8 cellular contexts compared by ENCODE assay signal in the genomic region with DNA sequence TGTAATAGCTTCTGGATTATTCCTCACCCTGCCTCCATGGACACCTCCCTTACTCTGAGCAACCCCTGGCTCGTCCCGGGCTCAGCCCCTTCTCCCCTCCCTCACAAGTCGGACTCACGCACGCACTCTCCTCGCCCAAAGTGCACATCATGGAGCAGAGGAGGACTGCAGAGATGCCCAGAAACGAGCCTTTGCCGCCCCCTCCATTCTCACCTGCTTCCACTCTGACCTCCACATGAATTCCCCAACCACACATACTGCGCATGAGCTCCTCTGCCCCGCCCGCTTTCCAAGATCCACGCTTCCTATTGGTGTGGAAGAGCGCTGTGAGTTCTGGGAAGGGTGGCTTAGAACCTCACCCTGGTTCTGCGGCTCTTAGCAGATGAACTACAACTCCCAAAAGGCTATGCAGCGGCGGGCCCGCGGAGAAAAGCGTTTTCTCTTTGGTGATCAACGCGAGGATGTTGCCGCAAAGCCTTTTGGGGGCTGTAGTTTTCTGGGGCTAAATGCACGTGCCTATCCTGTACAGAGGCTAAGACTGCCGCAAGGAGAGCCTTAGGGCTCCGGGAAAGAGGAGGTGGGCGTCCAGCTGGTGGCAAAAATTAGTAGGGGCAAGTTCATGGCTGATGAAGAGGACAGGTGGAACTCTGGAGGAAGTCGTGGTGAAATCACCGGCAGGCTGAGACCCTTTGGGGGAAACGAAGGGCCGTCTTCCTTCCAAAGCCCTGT. TPM values are rescaled to one million over a fixed set of nuclear protein-coding genes. Genes with fewer than 3 reads are reported as not detected.
DNase-seq lines count a peak whose midpoint lies in the region; ATAC-seq and TF ChIP-seq lines count a peak whose summit lies in the region.

TSS of gene PHB1 (minus strand) at position 261 of the 729 bp plus-strand sequence. CDS start 1,618 bp downstream, outside the sequence.

- H4K20me1 ChIP-seq in PC-3 (ENCODE audit: low read length), result no peaks in the 10 kb centered on the region

- H3K4me3 ChIP-seq in PC-3 (ENCODE audit: low read length) (peak within 1 kb of the TSS; percentile 89), epithelial cell of proximal tubule (ENCODE audit: low read depth, low read length) (peak within 1 kb of the TSS; percentile 100), mucosa of rectum (ENCODE audit: low read length in 2 of 2) (peak within 1 kb of the TSS; percentile 98 to 100)

- CTCF ChIA-PET in PC-3 (lab: Charles Lee), result interaction anchor here (0.5 to 1.3 kb wide), 4 partner anchors 142 to 278 kb away, joined by 3 to 6 read pairs (median 4); no protein-coding TSS in a partner anchor

- H3K27ac ChIP-seq in PC-3 (ENCODE audit: low read length) (peak within 1 kb of the TSS; percentile 2; the same call in 1 of the 2 replicates), mucosa of rectum (ENCODE audit: low read depth in 2 of 2, low read length in 2 of 2) (peak within 1 kb of the TSS; percentile 49 to 68)

- TF ChIP-seq CTCF in PC-3 (conservative IDR thresholded peaks at IDR 0.05; ENCODE audit: low read depth, low read length), result no peak
- TF ChIP-seq CTCF in epithelial cell of proximal tubule (conservative IDR thresholded peaks at IDR 0.05; ENCODE audit: low read depth, low read length), result no peak

- H3K79me2 ChIP-seq in PC-3 (ENCODE audit: low read length), result peaks cover 33% of the 10 kb centered on the region

- POLR2A ChIA-PET in PC-3 (lab: Charles Lee; ENCODE audit: unreplicated experiment), result interaction anchor here (0.6 to 1.0 kb wide), 4 partner anchors 20 to 349 kb away, joined by 3 to 14 read pairs (median 10); partner anchors contain the start of gene FAM117A

- peak; percentile 97 for ATAC-seq in GM21576 (IDR thresholded peaks at IDR 0.05; ENCODE audit: unreplicated experiment)
- ATAC-seq in PC-3, result peak; percentile 99

- intact Hi-C loops in PC-3 (cut with micrococcal nuclease), result loop anchor here (1.0 kb wide), 1 partner anchor 375 kb away; no protein-coding TSS in a partner anchor

- no peak for TF ChIP-seq RAD21 in Ishikawa (IDR thresholded peaks at IDR 0.05; ENCODE audit: low read depth)

- TF ChIP-seq EP300 in Ishikawa (IDR thresholded peaks at IDR 0.05; ENCODE audit: borderline replicate concordance), result no peak; the same call in 1 of the 2 replicates

- H3K4me2 ChIP-seq in PC-3 (ENCODE audit: low read length), result peak within 1 kb of the TSS; percentile 98

- H2AFZ ChIP-seq in PC-3 (ENCODE audit: low read length), result peak within 1 kb of the TSS; percentile 88

- no peaks in the 10 kb centered on the region for H3K9me2 ChIP-seq in PC-3 (replicated peaks; ENCODE audit: low read length)

- no peaks in the 10 kb centered on the region for H3F3A ChIP-seq in PC-3 (ENCODE audit: low read length, unreplicated experiment)

- DNase-seq in DMS114 treated with DMSO at 0.1 percent for 48 hours (lab: John Stamatoyannopoulos, UW; ENCODE audit: unreplicated experiment) (peak; percentile 98), PC-3 (peak; percentile 100), activated T-cell treated with anti-CD3 and anti-CD28 coated beads for 48 hours (ENCODE audit: low read depth) (peak; percentile 91), epithelial cell of proximal tubule (ENCODE audit: low read depth) (peak; percentile 88)
- peak; percentile 95 for DNase-seq in stimulated activated CD8-positive, alpha-beta memory T cell treated with anti-CD3 and anti-CD28 coated beads, Interleukin-4, amount 100 ng/mL, for 48 hours

- H3K9ac ChIP-seq in PC-3 (ENCODE audit: low read length), result peak within 1 kb of the TSS; percentile 91
- H3K9ac ChIP-seq in mucosa of rectum (ENCODE audit: low read depth in 1 of 2, low read length in 2 of 2), result peak within 1 kb of the TSS; percentile 91 to 93

- no TSS peak for BruUV-seq in PC-3 (replicated peaks; lab: Mats Ljungman, UMichigan)

- H3K9me3 ChIP-seq in PC-3 (ENCODE audit: low read length), result no peaks in the 10 kb centered on the region
- no peaks in the 10 kb centered on the region for H3K9me3 ChIP-seq in mucosa of rectum (ENCODE audit: control insufficient read depth in 2 of 2, low read length in 2 of 2)

- H3K4me1 ChIP-seq in PC-3 (ENCODE audit: insufficient read depth, low read length), result peaks cover 14% of the 10 kb centered on the region
- H3K4me1 ChIP-seq in mucosa of rectum (ENCODE audit: control insufficient read depth in 2 of 2, insufficient read depth in 2 of 2, low read length in 2 of 2), result peaks cover 13 to 18% of the 10 kb centered on the region in 2 donors

- peaks cover 31% of the 10 kb centered on the region for H3K36me3 ChIP-seq in PC-3 (ENCODE audit: low read depth, low read length)
- H3K36me3 ChIP-seq in mucosa of rectum (ENCODE audit: control insufficient read depth in 2 of 2, insufficient read depth in 2 of 2, low read length in 2 of 2), result peaks cover 27 to 32% of the 10 kb centered on the region in 2 donors

- no peaks in the 10 kb centered on the region for H3K27me3 ChIP-seq in PC-3 (ENCODE audit: low read length)
- H3K27me3 ChIP-seq in mucosa of rectum (ENCODE audit: control insufficient read depth in 2 of 2, insufficient read depth in 2 of 2, low read length in 2 of 2), result no peaks in the 10 kb centered on the region

TF ChIP-seq in Ishikawa, 13 proteins besides CTCF, POLR2A, EP300 and RAD21:
- TF ChIP-seq TEAD4 (IDR thresholded peaks at IDR 0.05), result peak; percentile 34; the same call in 1 of the 2 replicates
- no peak for TF ChIP-seq EGR1 (IDR thresholded peaks at IDR 0.05)
- TF ChIP-seq TCF12 (IDR thresholded peaks at IDR 0.05; ENCODE audit: low read depth), result peak; percentile 68; the same call in 1 of the 2 replicates
- no peak for TF ChIP-seq ZBTB7A (IDR thresholded peaks at IDR 0.05; ENCODE audit: low read depth)
- TF ChIP-seq CEBPB (IDR thresholded peaks at IDR 0.05), result no peak; the same call in 1 of the 2 replicates
- TF ChIP-seq, protein P1, sequence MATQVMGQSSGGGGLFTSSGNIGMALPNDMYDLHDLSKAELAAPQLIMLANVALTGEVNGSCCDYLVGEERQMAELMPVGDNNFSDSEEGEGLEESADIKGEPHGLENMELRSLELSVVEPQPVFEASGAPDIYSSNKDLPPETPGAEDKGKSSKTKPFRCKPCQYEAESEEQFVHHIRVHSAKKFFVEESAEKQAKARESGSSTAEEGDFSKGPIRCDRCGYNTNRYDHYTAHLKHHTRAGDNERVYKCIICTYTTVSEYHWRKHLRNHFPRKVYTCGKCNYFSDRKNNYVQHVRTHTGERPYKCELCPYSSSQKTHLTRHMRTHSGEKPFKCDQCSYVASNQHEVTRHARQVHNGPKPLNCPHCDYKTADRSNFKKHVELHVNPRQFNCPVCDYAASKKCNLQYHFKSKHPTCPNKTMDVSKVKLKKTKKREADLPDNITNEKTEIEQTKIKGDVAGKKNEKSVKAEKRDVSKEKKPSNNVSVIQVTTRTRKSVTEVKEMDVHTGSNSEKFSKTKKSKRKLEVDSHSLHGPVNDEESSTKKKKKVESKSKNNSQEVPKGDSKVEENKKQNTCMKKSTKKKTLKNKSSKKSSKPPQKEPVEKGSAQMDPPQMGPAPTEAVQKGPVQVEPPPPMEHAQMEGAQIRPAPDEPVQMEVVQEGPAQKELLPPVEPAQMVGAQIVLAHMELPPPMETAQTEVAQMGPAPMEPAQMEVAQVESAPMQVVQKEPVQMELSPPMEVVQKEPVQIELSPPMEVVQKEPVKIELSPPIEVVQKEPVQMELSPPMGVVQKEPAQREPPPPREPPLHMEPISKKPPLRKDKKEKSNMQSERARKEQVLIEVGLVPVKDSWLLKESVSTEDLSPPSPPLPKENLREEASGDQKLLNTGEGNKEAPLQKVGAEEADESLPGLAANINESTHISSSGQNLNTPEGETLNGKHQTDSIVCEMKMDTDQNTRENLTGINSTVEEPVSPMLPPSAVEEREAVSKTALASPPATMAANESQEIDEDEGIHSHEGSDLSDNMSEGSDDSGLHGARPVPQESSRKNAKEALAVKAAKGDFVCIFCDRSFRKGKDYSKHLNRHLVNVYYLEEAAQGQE (IDR thresholded peaks at IDR 0.05; ENCODE audit: low read depth), result no peak
- TF ChIP-seq FOXM1 (IDR thresholded peaks at IDR 0.05; ENCODE audit: borderline replicate concordance, low read depth), result no peak
- TF ChIP-seq, protein P2, sequence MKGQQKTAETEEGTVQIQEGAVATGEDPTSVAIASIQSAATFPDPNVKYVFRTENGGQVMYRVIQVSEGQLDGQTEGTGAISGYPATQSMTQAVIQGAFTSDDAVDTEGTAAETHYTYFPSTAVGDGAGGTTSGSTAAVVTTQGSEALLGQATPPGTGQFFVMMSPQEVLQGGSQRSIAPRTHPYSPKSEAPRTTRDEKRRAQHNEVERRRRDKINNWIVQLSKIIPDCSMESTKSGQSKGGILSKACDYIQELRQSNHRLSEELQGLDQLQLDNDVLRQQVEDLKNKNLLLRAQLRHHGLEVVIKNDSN (IDR thresholded peaks at IDR 0.05), result peak; percentile 45
- TF ChIP-seq NFIC (IDR thresholded peaks at IDR 0.05), result no peak
- no peak; the same call in 1 of the 2 replicates for TF ChIP-seq YY1 (IDR thresholded peaks at IDR 0.05; ENCODE audit: low read depth)
- peak; percentile 68; the same call in 1 of the 2 replicates for TF ChIP-seq CREB1 (IDR thresholded peaks at IDR 0.05; ENCODE audit: low read depth)
- TF ChIP-seq MAX (IDR thresholded peaks at IDR 0.05), result peak; percentile 98
- peak; percentile 77; the same call in 1 of the 2 replicates for TF ChIP-seq TAF1 (IDR thresholded peaks at IDR 0.05; ENCODE audit: low read depth)

RNA-seq across cellular contexts. Expression of gene PHB1, which starts in this region (rescaled TPM):
- total RNA-seq in PC-3 (2014; rRNA removed), result 585 and 641 TPM in 2 replicates
- 166 and 263 TPM in 2 replicates for total RNA-seq in epithelial cell of proximal tubule

Comparison
In these comparisons a context has a peak if more than half of its experiments do, and no peak if none do; other contexts are left out.
1. Peak in every context shown above with its lines: DNase-seq, ATAC-seq, H3K4me3 ChIP-seq and H3K27ac ChIP-seq.